In genomic region chr7:99375070-99375807, GRCh38 we compare ENCODE assay signal across 8 cellular contexts. TPM values are rescaled to one million over a fixed set of nuclear protein-coding genes. Genes with fewer than 3 reads are reported as not detected.
DNase-seq lines count a peak whose midpoint lies in the region; ATAC-seq and TF ChIP-seq lines count a peak whose summit lies in the region.

No MANE protein-coding gene starts in this region.

- H3K27me3 Mint-ChIP-seq in CD4-positive, alpha-beta memory T cell, result no peaks in the 10 kb centered on the region
- no peaks in the 10 kb centered on the region for H3K27me3 Mint-ChIP-seq in activated naive CD4-positive, alpha-beta T cell treated with anti-CD3 and anti-CD28 coated beads, Interleukin-2, amount 10 ng/mL, durations not matched to agents 7 days and 5 days

- no peak for TF ChIP-seq CTCF in upper lobe of right lung (IDR thresholded peaks at IDR 0.05)

- intact Hi-C loops in CD4-positive, alpha-beta memory T cell (cut with micrococcal nuclease), result loop anchor here (1.0 to 5.0 kb wide), 5 partner anchors 18 to 233 kb away; partner anchors contain the start of genes BUD31, CPSF4, PDAP1 and PTCD1
- intact Hi-C loops in upper lobe of right lung (cut with DNase I), result no loop called here

- peak overlapping the region; percentile 36 to 82 for H3K4me3 ChIP-seq in CD4-positive, alpha-beta memory T cell (ENCODE audit: low read length in 2 of 2)
- H3K4me3 ChIP-seq in SJSA1 (peak overlapping the region; percentile 79), upper lobe of right lung (peak overlapping the region; percentile 90)

- no peaks in the 10 kb centered on the region for H3K9me3 Mint-ChIP-seq in CD4-positive, alpha-beta memory T cell
- H3K9me3 Mint-ChIP-seq in activated naive CD4-positive, alpha-beta T cell treated with anti-CD3 and anti-CD28 coated beads, Interleukin-2, amount 10 ng/mL, durations not matched to agents 7 days and 5 days, result no peaks in the 10 kb centered on the region

- peaks cover 13 to 29% of the 10 kb centered on the region in 2 donors for H3K36me3 Mint-ChIP-seq in CD4-positive, alpha-beta memory T cell
- peaks cover 12% of the 10 kb centered on the region for H3K36me3 Mint-ChIP-seq in activated naive CD4-positive, alpha-beta T cell treated with anti-CD3 and anti-CD28 coated beads, Interleukin-2, amount 10 ng/mL, durations not matched to agents 7 days and 5 days

- H3K27ac Mint-ChIP-seq in CD4-positive, alpha-beta memory T cell, result peak overlapping the region; percentile 87 to 100 (median 98)
- peak overlapping the region; percentile 58 for H3K27ac Mint-ChIP-seq in activated naive CD4-positive, alpha-beta T cell treated with anti-CD3 and anti-CD28 coated beads, Interleukin-2, amount 10 ng/mL, durations not matched to agents 7 days and 5 days

- no peaks in the 10 kb centered on the region for H3K9me3 ChIP-seq in CD4-positive, alpha-beta memory T cell (ENCODE audit: control insufficient read depth in 1 of 2, low read length in 2 of 2)
- H3K9me3 ChIP-seq in SJSA1 (replicated peaks), result no peaks in the 10 kb centered on the region
- H3K9me3 ChIP-seq in upper lobe of right lung, result no peaks in the 10 kb centered on the region

- peak overlapping the region; percentile 79 to 87 (median 81) for H3K4me3 Mint-ChIP-seq in CD4-positive, alpha-beta memory T cell
- H3K4me3 Mint-ChIP-seq in activated naive CD4-positive, alpha-beta T cell treated with anti-CD3 and anti-CD28 coated beads, Interleukin-2, amount 10 ng/mL, durations not matched to agents 7 days and 5 days, result peak overlapping the region; percentile 74

- no peaks in the 10 kb centered on the region for H3K27me3 ChIP-seq in CD4-positive, alpha-beta memory T cell (ENCODE audit: insufficient read depth, low read length)
- H3K27me3 ChIP-seq in SJSA1 (replicated peaks) (no peaks in the 10 kb centered on the region), upper lobe of right lung (no peaks in the 10 kb centered on the region)

- peaks cover 19 to 51% (median 32%) of the 10 kb centered on the region in 4 donors for H3K4me1 Mint-ChIP-seq in CD4-positive, alpha-beta memory T cell
- H3K4me1 Mint-ChIP-seq in activated naive CD4-positive, alpha-beta T cell treated with anti-CD3 and anti-CD28 coated beads, Interleukin-2, amount 10 ng/mL, durations not matched to agents 7 days and 5 days, result peaks cover 53% of the 10 kb centered on the region

- H3K27ac ChIP-seq in CD4-positive, alpha-beta memory T cell (ENCODE audit: low read depth, low read length), result peak overlapping the region; percentile 87
- no peak overlapping the region; the same call in 1 of the 2 replicates for H3K27ac ChIP-seq in SJSA1
- H3K27ac ChIP-seq in upper lobe of right lung, result peak overlapping the region; percentile 95

- H3K36me3 ChIP-seq in CD4-positive, alpha-beta memory T cell (ENCODE audit: insufficient read depth, low read length), result peaks cover 14% of the 10 kb centered on the region
- peaks cover 38% of the 10 kb centered on the region for H3K36me3 ChIP-seq in SJSA1
- peaks cover 25% of the 10 kb centered on the region for H3K36me3 ChIP-seq in upper lobe of right lung

- ATAC-seq in GM19351 (IDR thresholded peaks at IDR 0.05; ENCODE audit: unreplicated experiment) (peak; percentile 44), HG03521 (IDR thresholded peaks at IDR 0.05; ENCODE audit: unreplicated experiment) (peak; percentile 33), upper lobe of right lung (peak; percentile 75)

- H3K4me1 ChIP-seq in CD4-positive, alpha-beta memory T cell (ENCODE audit: insufficient read depth, low read length), result peaks cover 52% of the 10 kb centered on the region
- H3K4me1 ChIP-seq in SJSA1 (replicated peaks) (peaks cover 27% of the 10 kb centered on the region), upper lobe of right lung (peaks cover 57% of the 10 kb centered on the region)

- DNase-seq in CD4-positive, alpha-beta memory T cell, result peak; percentile 62 to 78 (median 68)
- DNase-seq in SJSA1 (ENCODE audit: low read depth in 1 of 2, low spot score in 2 of 2) (peak; percentile 73 to 77), globus pallidus (ENCODE audit: low spot score) (peak; percentile 60), nucleus accumbens (lab: John Stamatoyannopoulos, UW) (peak in 36 of 56 donors; percentile 6 to 73 (median 28)), upper lobe of right lung (peak; percentile 93)
- DNase-seq in activated naive CD4-positive, alpha-beta T cell treated with anti-CD3 and anti-CD28 coated beads, Interleukin-2, amount 10 ng/mL, durations not matched to agents 7 days and 5 days, result peak; percentile 76

- CTCF ChIA-PET in CD4-positive, alpha-beta memory T cell (lab: Charles Lee; ENCODE audit: partially characterized antibody), result interaction anchor here (1.0 to 1.5 kb wide), 2 partner anchors 12 to 19 kb away, joined by 3 read pairs; no protein-coding TSS in a partner anchor
- CTCF ChIA-PET in activated naive CD4-positive, alpha-beta T cell treated with anti-CD3 and anti-CD28 coated beads, Interleukin-2, amount 10 ng/mL, durations not matched to agents 7 days and 5 days (lab: Charles Lee), result no interaction called here

- POLR2A ChIA-PET in CD4-positive, alpha-beta memory T cell (lab: Charles Lee; ENCODE audit: partially characterized antibody), result interaction anchor here (0.7 to 12.5 kb wide), 16 partner anchors 9 to 1054 kb away, joined by 3 to 130 read pairs (median 6); partner anchors contain the start of genes BUD31, MEPCE, PDAP1 and ZCWPW1

RNA-seq across cellular contexts. Expression of gene ARPC1B, which starts 0.7 kb away (rescaled TPM):
- total RNA-seq in CD4-positive, alpha-beta memory T cell, result 100 to 1,000 TPM; 188 to 191 TPM
- polyA plus RNA-seq in CD4-positive, alpha-beta memory T cell, result 100 to 1,000 TPM; 862 to 906 TPM
- total RNA-seq in SJSA1 (2014; rRNA removed; shearing (Covaris generic)), result 231 and 362 TPM in 2 replicates
- total RNA-seq in upper lobe of right lung, result 219 TPM

RNA-seq across cellular contexts. Expression of gene PDAP1, which starts 33.2 kb away (rescaled TPM):
- 10 to 100 TPM; 66.0 to 67.0 TPM for total RNA-seq in CD4-positive, alpha-beta memory T cell
- 10 to 100 TPM; 21.5 to 27.7 TPM for polyA plus RNA-seq in CD4-positive, alpha-beta memory T cell
- 150 and 155 TPM in 2 replicates for total RNA-seq in SJSA1 (2014; rRNA removed; shearing (Covaris generic))
- total RNA-seq in upper lobe of right lung, result 76.4 TPM

RNA-seq across cellular contexts. Expression of gene BUD31, which starts 33.5 kb away (rescaled TPM):
- 10 to 100 TPM; 60.0 to 61.3 TPM for total RNA-seq in CD4-positive, alpha-beta memory T cell
- 100 to 1,000 TPM; 163 to 175 TPM for polyA plus RNA-seq in CD4-positive, alpha-beta memory T cell
- total RNA-seq in SJSA1 (2014; rRNA removed; shearing (Covaris generic)), result 109 and 152 TPM in 2 replicates
- 72.0 TPM for total RNA-seq in upper lobe of right lung

RNA-seq across cellular contexts. Expression of gene ARPC1A, which starts 49.5 kb away (rescaled TPM):
- total RNA-seq in CD4-positive, alpha-beta memory T cell, result 10 to 100 TPM; 46.2 to 51.5 TPM
- 10 to 100 TPM; 49.1 to 64.2 TPM for polyA plus RNA-seq in CD4-positive, alpha-beta memory T cell
- 186 and 242 TPM in 2 replicates for total RNA-seq in SJSA1 (2014; rRNA removed; shearing (Covaris generic))
- 137 TPM for total RNA-seq in upper lobe of right lung

Comparison
In these comparisons a context has a peak if more than half of its experiments do, and no peak if none do; other contexts are left out.
1. DNase-seq: peak in every context shown above with its lines; median percentile 93 in upper lobe of right lung; 76 in activated naive CD4-positive, alpha-beta T cell treated with anti-CD3 and anti-CD28 coated beads, Interleukin-2, amount 10 ng/mL, durations not matched to agents 7 days and 5 days; 75 in SJSA1; 68 in CD4-positive, alpha-beta memory T cell; 60 in globus pallidus; 28 in nucleus accumbens.